10 cellular contexts compared by ENCODE assay signal in the genomic region with DNA sequence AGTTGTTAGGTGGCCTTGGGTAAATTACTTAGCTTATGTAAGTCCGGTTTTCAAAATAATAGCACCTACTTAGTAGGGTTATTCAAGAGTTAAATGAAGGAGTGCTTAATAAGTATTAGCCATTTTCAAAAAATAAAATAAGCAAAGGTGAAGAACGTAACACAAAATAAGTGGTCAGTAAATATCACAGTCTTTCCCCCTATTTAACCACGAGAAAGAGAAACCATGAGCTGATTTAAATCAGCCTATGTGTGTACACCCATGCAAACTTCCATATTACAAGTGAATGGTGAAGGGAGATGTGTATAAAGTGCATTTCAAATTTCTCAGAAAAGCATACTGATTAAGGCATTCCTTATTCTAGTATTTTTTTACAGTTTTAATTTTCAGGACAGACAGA. TPM values are rescaled to one million over a fixed set of nuclear protein-coding genes. Genes with fewer than 3 reads are reported as not detected.
DNase-seq lines count a peak whose midpoint lies in the region; ATAC-seq and TF ChIP-seq lines count a peak whose summit lies in the region.
"Had no signal": no experiment of that assay in that cellular context is flagged by ENCODE, and none has a peak within 500 bp of the region (broad histone marks: within the 10 kb centered on the region; RNA-seq: fewer than 3 reads in every experiment).

No MANE protein-coding gene starts in this region.

- TF ChIP-seq CTCF in endothelial cell (IDR thresholded peaks at IDR 0.05; ENCODE audit: unreplicated experiment): no peak

- DNase-seq in activated CD4-positive, alpha-beta T cell treated with anti-CD3 and anti-CD28 coated beads, Interleukin-2, amount 10 ng/mL, durations not matched to agents 7 days and 5 days: no peak
- DNase-seq in activated CD4-positive, alpha-beta T cell treated with anti-CD3 and anti-CD28 coated beads, Interleukin-2, amount 50 U/mL, for 48 hours: no peak
- peak; percentile 70 for DNase-seq in OCI-M1 (lab: John Stamatoyannopoulos, UW)
- no peak for DNase-seq in endothelial cell (ENCODE audit: low spot score)
- no peak for DNase-seq in substantia nigra (lab: John Stamatoyannopoulos, UW)
- DNase-seq: PC-3; stimulated activated CD4-positive, alpha-beta T cell treated with anti-CD3 and anti-CD28 coated beads, Interleukin-2, amount 100 ng/mL, for 48 hours had no signal

- ATAC-seq in GM21528 (IDR thresholded peaks at IDR 0.05; ENCODE audit: low FRiP score, unreplicated experiment) (no peak), HG03175 (IDR thresholded peaks at IDR 0.05; ENCODE audit: unreplicated experiment) (no peak), HG02870 (IDR thresholded peaks at IDR 0.05; ENCODE audit: unreplicated experiment) (no peak)
- ATAC-seq: PC-3 had no signal

- H3K27ac ChIP-seq in substantia nigra (ENCODE audit: low read depth, low read length, poor library complexity, severe bottlenecking): peak overlapping the region; percentile 11

- peak overlapping the region; percentile 88 for H3K4me3 Mint-ChIP-seq in activated CD4-positive, alpha-beta T cell treated with anti-CD3 and anti-CD28 coated beads, Interleukin-2, amount 10 ng/mL, durations not matched to agents 7 days and 5 days
- H3K4me3 Mint-ChIP-seq in endothelial cell (ENCODE audit: unreplicated experiment): no peak overlapping the region

- H3K4me1 Mint-ChIP-seq in activated CD4-positive, alpha-beta T cell treated with anti-CD3 and anti-CD28 coated beads, Interleukin-2, amount 10 ng/mL, durations not matched to agents 7 days and 5 days: peaks cover 57% of the 10 kb centered on the region
- H3K4me1 Mint-ChIP-seq in endothelial cell (ENCODE audit: unreplicated experiment): peaks cover 56% of the 10 kb centered on the region

- peaks cover 3% of the 10 kb centered on the region for H3K9me3 Mint-ChIP-seq in activated CD4-positive, alpha-beta T cell treated with anti-CD3 and anti-CD28 coated beads, Interleukin-2, amount 10 ng/mL, durations not matched to agents 7 days and 5 days
- H3K9me3 Mint-ChIP-seq in endothelial cell (ENCODE audit: unreplicated experiment): peaks cover 2% of the 10 kb centered on the region

- H3K36me3 Mint-ChIP-seq in activated CD4-positive, alpha-beta T cell treated with anti-CD3 and anti-CD28 coated beads, Interleukin-2, amount 10 ng/mL, durations not matched to agents 7 days and 5 days (ENCODE audit: low read depth): peaks cover 80% of the 10 kb centered on the region
- peaks cover 15% of the 10 kb centered on the region for H3K36me3 Mint-ChIP-seq in endothelial cell (ENCODE audit: low read depth, unreplicated experiment)

- peaks cover 2% of the 10 kb centered on the region for H3K27me3 Mint-ChIP-seq in activated CD4-positive, alpha-beta T cell treated with anti-CD3 and anti-CD28 coated beads, Interleukin-2, amount 10 ng/mL, durations not matched to agents 7 days and 5 days
- peaks cover 13% of the 10 kb centered on the region for H3K27me3 Mint-ChIP-seq in endothelial cell (ENCODE audit: unreplicated experiment)

- H3K27ac Mint-ChIP-seq in activated CD4-positive, alpha-beta T cell treated with anti-CD3 and anti-CD28 coated beads, Interleukin-2, amount 10 ng/mL, durations not matched to agents 7 days and 5 days: peak overlapping the region; percentile 99
- H3K27ac Mint-ChIP-seq in endothelial cell (ENCODE audit: unreplicated experiment): peak overlapping the region; percentile 100

- CTCF ChIA-PET in activated CD4-positive, alpha-beta T cell treated with anti-CD3 and anti-CD28 coated beads, Interleukin-2, amount 10 ng/mL, durations not matched to agents 7 days and 5 days (lab: Charles Lee): interaction anchor here (0.7 to 10.9 kb wide), 6 partner anchors 17 to 112 kb away, joined by 3 to 91 read pairs (median 3); partner anchors contain the start of gene GPR155

- POLR2A ChIA-PET in activated CD4-positive, alpha-beta T cell treated with anti-CD3 and anti-CD28 coated beads, Interleukin-2, amount 10 ng/mL, durations not matched to agents 7 days and 5 days (lab: Charles Lee): interaction anchor here (0.6 to 5.4 kb wide), 8 partner anchors 8 to 795 kb away, joined by 3 to 53 read pairs (median 4); no protein-coding TSS in a partner anchor

RNA-seq across cellular contexts. Expression of gene WIPF1, which starts 2.2 kb away (rescaled TPM):
- 100 to 1,000 TPM; 378 to 423 TPM for total RNA-seq in activated CD4-positive, alpha-beta T cell treated with anti-CD3 and anti-CD28 coated beads, Interleukin-2, amount 10 ng/mL, durations not matched to agents 7 days and 5 days
- total RNA-seq in endothelial cell (ENCODE audit: unreplicated experiment): 62.8 TPM
